ENCODE assay signal across 7 cellular contexts in the genomic region with DNA sequence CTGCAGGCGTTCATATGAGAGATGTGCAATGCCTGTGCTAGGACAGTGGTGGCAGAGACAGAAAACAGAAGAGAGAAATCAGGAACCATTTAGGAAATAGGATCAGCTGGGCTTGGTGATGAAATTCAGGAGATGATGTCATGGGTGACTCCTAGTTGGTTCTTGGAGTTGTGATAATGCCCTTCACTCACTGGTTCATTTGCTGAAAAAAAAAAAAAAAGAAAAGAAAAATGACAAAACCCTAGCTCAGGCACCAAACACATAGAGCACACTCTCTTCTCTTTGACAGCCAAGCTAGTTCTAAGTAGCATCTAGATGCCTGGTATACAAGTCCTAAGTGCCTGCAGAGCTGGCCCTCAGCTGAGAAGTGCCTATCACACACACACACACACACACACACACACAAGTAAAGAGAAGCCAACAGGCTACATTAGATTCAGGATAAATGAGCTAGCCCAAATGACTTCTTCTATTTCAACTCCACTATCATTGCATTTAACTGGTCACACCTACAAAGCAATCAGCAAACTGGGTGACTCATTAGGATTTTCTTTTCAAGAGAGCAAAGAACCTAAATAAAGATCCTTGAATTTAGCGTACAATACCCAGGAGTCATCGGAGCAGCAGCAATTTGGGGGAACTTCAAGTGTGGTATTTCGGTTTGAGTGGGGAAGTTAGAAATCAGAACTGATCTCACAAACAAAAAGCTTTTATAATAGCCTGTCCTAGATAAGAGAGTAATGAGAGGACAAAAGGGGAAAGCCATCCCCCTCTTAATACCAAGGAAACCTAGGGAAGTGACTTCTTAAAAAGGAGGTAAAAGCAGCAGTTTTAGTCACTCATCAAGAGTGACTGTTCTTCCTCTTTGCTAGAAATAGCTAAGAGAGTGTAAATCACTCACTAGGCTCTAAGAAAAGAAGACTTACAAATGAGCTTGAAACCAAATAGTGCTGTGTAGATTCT.
DNase-seq lines count a peak whose midpoint lies in the region; ATAC-seq and TF ChIP-seq lines count a peak whose summit lies in the region.

No MANE protein-coding gene starts in this region.

- no peak overlapping the region for H3K14ac ChIP-seq in H9 (ENCODE audit: insufficient read depth, low read length)

- peak overlapping the region in 1 of 3 experiments; percentile 69; a peak in 1 of 7 replicates for H3K27ac Mint-ChIP-seq in H9

- H2BK5ac ChIP-seq in H9 (ENCODE audit: insufficient read length, low read length) = no peak overlapping the region

- no peaks in the 10 kb centered on the region for H4K20me1 ChIP-seq in H9 (ENCODE audit: control insufficient read depth, insufficient read depth, insufficient read length)

- H3T11ph ChIP-seq in H9 (ENCODE audit: low read length) = no peak overlapping the region

- H3K27ac ChIP-seq in HEK293 (ENCODE audit: extremely low read depth, low read depth, low read length) (peak overlapping the region; percentile 21; the same call in 1 of the 2 replicates), stomach (peak overlapping the region in 3 of 5 donors; percentile 7 to 59 (median 55)), H9 (ENCODE audit: insufficient read length, low read depth, low read length) (no peak overlapping the region)

- no peak for TF ChIP-seq POLR2A in stomach (IDR thresholded peaks at IDR 0.05)

- POLR2A ChIA-PET in HEK293 (lab: Yijun Ruan, JAX) = interaction anchor here (0.6 to 0.9 kb wide), 2 partner anchors 22 to 114 kb away, joined by 3 read pairs; no protein-coding TSS in a partner anchor

- ATAC-seq in GM18861 (IDR thresholded peaks at IDR 0.05; ENCODE audit: unreplicated experiment) (peak; percentile 76), esophagus mucosa (peak; percentile 64)

- no peaks in the 10 kb centered on the region for H3K23me2 ChIP-seq in H9 (ENCODE audit: insufficient read length, low read depth, low read length, poor library complexity, severe bottlenecking)

- H2BK12ac ChIP-seq in H9 (ENCODE audit: insufficient read length, low read depth, low read length) = no peak overlapping the region

- H2AK5ac ChIP-seq in H9 (ENCODE audit: insufficient read length, low read length) = no peak overlapping the region

- WGBS in stomach, 5 donors = 37 to 46% (median 43%) methylated on average over 4 of the region's 4 CpGs
- no CpG with 5 or more reads among the region's 4 CpGs for WGBS in H9 (ENCODE audit: extremely low coverage, insufficient read length, low lambda C conversion rate)

- no peak overlapping the region for H3K56ac ChIP-seq in H9 (ENCODE audit: insufficient read length, low read depth, low read length)

- TF ChIP-seq CTCF in HEK293 (tag by site-specific recombination; IDR thresholded peaks at IDR 0.05) (no peak), stomach (IDR thresholded peaks at IDR 0.05) (no peak), H9 (conservative IDR thresholded peaks at IDR 0.05) (no peak)

- no peak overlapping the region for H3K4me2 ChIP-seq in H9 (ENCODE audit: insufficient read depth, insufficient read length, low read length)

- H3K4me3 ChIP-seq in HEK293 (ENCODE audit: low read depth, low read length) (no peak overlapping the region), stomach (no peak overlapping the region)

- CTCF ChIA-PET in HEK293 (lab: Yijun Ruan, JAX) = interaction anchor here (0.6 kb wide), 1 partner anchor 113 kb away, joined by 4 read pairs; a partner anchor contains a TSS

- H3K9me3 ChIP-seq in HEK293 (ENCODE audit: control insufficient read depth, insufficient read depth, low read depth, low read length) (no peaks in the 10 kb centered on the region), stomach (no peaks in the 10 kb centered on the region), H9 (ENCODE audit: control insufficient read depth, low read depth, low read length) (no peaks in the 10 kb centered on the region)

- H2BK120ac ChIP-seq in H9 (ENCODE audit: low read depth, low read length, poor library complexity, severe bottlenecking) = no peak overlapping the region

- H3K4me1 ChIP-seq in HEK293 (ENCODE audit: control insufficient read depth, insufficient read depth, low read length) = peaks cover 12% of the 10 kb centered on the region
- peaks cover 0 to 56% (median 15%) of the 10 kb centered on the region in 4 donors for H3K4me1 ChIP-seq in stomach
- H3K4me1 ChIP-seq in H9 (ENCODE audit: insufficient read depth, low read length) = peaks cover 6% of the 10 kb centered on the region; the same call in 1 of the 2 replicates

- no peaks in the 10 kb centered on the region for H3K79me1 ChIP-seq in H9 (ENCODE audit: insufficient read depth, low read depth, low read length, poor library complexity, severe bottlenecking)

- H3K18ac ChIP-seq in H9 (ENCODE audit: insufficient read length, low read depth, low read length) = no peak overlapping the region

- peaks cover 3 to 5% (median 5%) of the 10 kb centered on the region in 3 experiments; a peak in 5 of 7 replicates for H3K36me3 Mint-ChIP-seq in H9 (ENCODE audit: insufficient read depth in 1 of 3, low read depth in 3 of 3)

- no peak overlapping the region for H4K5ac ChIP-seq in H9 (ENCODE audit: insufficient read length, low read depth, low read length)

- H3K27me3 ChIP-seq in stomach (no peaks in the 10 kb centered on the region), H9 (ENCODE audit: insufficient read depth, low read length) (no peaks in the 10 kb centered on the region)

- no peak overlapping the region for H4K8ac ChIP-seq in H9 (replicated peaks; ENCODE audit: insufficient read length, low read depth, low read length)

- no peak overlapping the region for H3K23ac ChIP-seq in H9 (ENCODE audit: insufficient read length, low read depth, low read length)

- intact Hi-C loops in stomach (cut with DNase I; ENCODE audit: low total_unique reads) = no loop called here

- DNase-seq in MV-4-11 (lab: John Stamatoyannopoulos, UW) (peak; percentile 89), stomach (no peak), H9 (no peak), NCI-H1417 treated with DMSO at 0.1 percent for 48 hours (lab: John Stamatoyannopoulos, UW) (no peak)

- H3K79me2 ChIP-seq in H9 (ENCODE audit: insufficient read depth, low read length) = no peaks in the 10 kb centered on the region; the same call in 1 of the 2 replicates

- peaks cover 3% of the 10 kb centered on the region in 2 experiments; a peak in 3 of 5 replicates for H3K9me3 Mint-ChIP-seq in H9

- no peak overlapping the region for H2BK15ac ChIP-seq in H9 (ENCODE audit: low read depth, low read length)

- peaks cover 20 to 22% of the 10 kb centered on the region in 2 experiments for H3K4me1 Mint-ChIP-seq in H9

- H3K4ac ChIP-seq in H9 (ENCODE audit: low read depth, low read length) = no peak overlapping the region

- H3K36me3 ChIP-seq in HEK293 (ENCODE audit: control insufficient read depth in 2 of 2, insufficient read depth in 1 of 2, low read length in 2 of 2) = no peaks in the 10 kb centered on the region
- H3K36me3 ChIP-seq in stomach = no peaks in the 10 kb centered on the region

- no peak overlapping the region for H3K4me3 Mint-ChIP-seq in H9

- H3K9ac ChIP-seq in H9 (ENCODE audit: extremely low read depth, insufficient read length, low read length) = no peak overlapping the region

- H4K91ac ChIP-seq in H9 (ENCODE audit: insufficient read length, low read depth, low read length) = no peak overlapping the region

- H2AFZ ChIP-seq in H9 (ENCODE audit: low read length) = no peak overlapping the region

- no peaks in the 10 kb centered on the region for H3K27me3 Mint-ChIP-seq in H9 (ENCODE audit: low read depth)

- H2BK20ac ChIP-seq in H9 (ENCODE audit: low read depth, low read length, poor library complexity, severe bottlenecking) = no peak overlapping the region

- TF ChIP-seq EP300 in stomach (IDR thresholded peaks at IDR 0.05) = no peak

TF ChIP-seq in HEK293, 187 proteins besides CTCF, POLR2A, EP300 and RAD21 (continues in another document):
- TF ChIP-seq, protein P1, sequence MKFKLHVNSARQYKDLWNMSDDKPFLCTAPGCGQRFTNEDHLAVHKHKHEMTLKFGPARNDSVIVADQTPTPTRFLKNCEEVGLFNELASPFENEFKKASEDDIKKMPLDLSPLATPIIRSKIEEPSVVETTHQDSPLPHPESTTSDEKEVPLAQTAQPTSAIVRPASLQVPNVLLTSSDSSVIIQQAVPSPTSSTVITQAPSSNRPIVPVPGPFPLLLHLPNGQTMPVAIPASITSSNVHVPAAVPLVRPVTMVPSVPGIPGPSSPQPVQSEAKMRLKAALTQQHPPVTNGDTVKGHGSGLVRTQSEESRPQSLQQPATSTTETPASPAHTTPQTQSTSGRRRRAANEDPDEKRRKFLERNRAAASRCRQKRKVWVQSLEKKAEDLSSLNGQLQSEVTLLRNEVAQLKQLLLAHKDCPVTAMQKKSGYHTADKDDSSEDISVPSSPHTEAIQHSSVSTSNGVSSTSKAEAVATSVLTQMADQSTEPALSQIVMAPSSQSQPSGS (tag by site-specific recombination; IDR thresholded peaks at IDR 0.05; ENCODE audit: low read depth) = peak; percentile 95
- TF ChIP-seq FEZF1 (tag by site-specific recombination; IDR thresholded peaks at IDR 0.05) (peak; percentile 60), SP7 (tag by site-specific recombination; IDR thresholded peaks at IDR 0.05) (peak; percentile 91), ZNF558 (tag by site-specific recombination; IDR thresholded peaks at IDR 0.05) (peak; percentile 95), ZNF24 (tag by site-specific recombination; IDR thresholded peaks at IDR 0.05) (0 out of 2 replicates have a peak, but pooled peaks have one; percentile 38), ZNF140 (tag by site-specific recombination; IDR thresholded peaks at IDR 0.05) (no peak), ZBTB8A (tag by site-specific recombination; IDR thresholded peaks at IDR 0.05) (0 out of 2 replicates have a peak, but pooled peaks have one; percentile 13), ZNF561 (tag by site-specific recombination; IDR thresholded peaks at IDR 0.05; ENCODE audit: borderline replicate concordance) (no peak), ZNF335 (tag by site-specific recombination; conservative IDR thresholded peaks at IDR 0.05) (0 out of 2 replicates have a peak, but pooled peaks have one; percentile 24), TRIM28 (IDR thresholded peaks at IDR 0.05; ENCODE audit: borderline replicate concordance, low read length) (peak; percentile 44; the same call in 1 of the 2 replicates), ZEB2 (tag by site-specific recombination; IDR thresholded peaks at IDR 0.05) (0 out of 2 replicates have a peak, but pooled peaks have one; percentile 56), ZNF324 (tag by site-specific recombination; IDR thresholded peaks at IDR 0.05) (peak; percentile 27; the same call in 1 of the 2 replicates)
